In genomic region chr22:39388261-39389011, GRCh38 we compare ENCODE assay signal across 8 cellular contexts. TPM values are rescaled to one million over a fixed set of nuclear protein-coding genes. Genes with fewer than 3 reads are reported as not detected.
DNase-seq lines count a peak whose midpoint lies in the region; ATAC-seq and TF ChIP-seq lines count a peak whose summit lies in the region.

No MANE protein-coding gene starts in this region.

- no peaks in the 10 kb centered on the region for H4K20me1 ChIP-seq in neural cell (ENCODE audit: insufficient read depth)

- TF ChIP-seq RAD21 in neural cell (conservative IDR thresholded peaks at IDR 0.05), result no peak

- H2AFZ ChIP-seq in neural cell (ENCODE audit: low read depth, low read length), result no peak overlapping the region

- no peak for TF ChIP-seq CTCF in fibroblast of villous mesenchyme (IDR thresholded peaks at IDR 0.05; ENCODE audit: insufficient read depth, low read depth, low read length)
- TF ChIP-seq CTCF in neural cell (IDR thresholded peaks at IDR 0.05; ENCODE audit: poor library complexity, severe bottlenecking), result no peak

- H3K9me3 Mint-ChIP-seq in activated T-helper 17 cell treated with anti-CD3 and anti-CD28 coated beads, Interleukin-2, amount 50 U/mL, for 72 hours, result no peaks in the 10 kb centered on the region

- H3K4me1 Mint-ChIP-seq in activated T-helper 17 cell treated with anti-CD3 and anti-CD28 coated beads, Interleukin-2, amount 50 U/mL, for 72 hours, result peaks cover 5% of the 10 kb centered on the region

- H3K4me3 Mint-ChIP-seq in activated T-helper 17 cell treated with anti-CD3 and anti-CD28 coated beads, Interleukin-2, amount 50 U/mL, for 72 hours, result peak overlapping the region; percentile 88

- H3K27ac ChIP-seq in neural cell (ENCODE audit: low read length), result no peak overlapping the region

- no peaks in the 10 kb centered on the region for H3K9me3 ChIP-seq in neural cell (ENCODE audit: low read length)

- H3K27me3 Mint-ChIP-seq in activated T-helper 17 cell treated with anti-CD3 and anti-CD28 coated beads, Interleukin-2, amount 50 U/mL, for 72 hours, result no peaks in the 10 kb centered on the region

- H3K36me3 ChIP-seq in H7 (replicated peaks; ENCODE audit: control insufficient read depth, insufficient read depth, low read length) (no peaks in the 10 kb centered on the region), neural cell (ENCODE audit: insufficient read depth, low read length) (no peaks in the 10 kb centered on the region)

- peak; percentile 97 for ATAC-seq in activated T-helper 17 cell treated with anti-CD3 and anti-CD28 coated beads, Interleukin-2, amount 50 U/mL, for 72 hours (replicated peaks)
- ATAC-seq in HG03280 (IDR thresholded peaks at IDR 0.05; ENCODE audit: unreplicated experiment), result no peak

- H3K27me3 ChIP-seq in H7 (ENCODE audit: control insufficient read depth, insufficient read depth, low read length) (peaks cover 15% of the 10 kb centered on the region), neural cell (ENCODE audit: insufficient read depth, low read depth, low read length) (peaks cover 16% of the 10 kb centered on the region)

- no peaks in the 10 kb centered on the region for H3F3A ChIP-seq in neural cell (ENCODE audit: insufficient read depth, low read length, poor library complexity, severe bottlenecking)

- H3K4me3 ChIP-seq in H7 (ENCODE audit: insufficient read depth, low read depth, low read length) (peak overlapping the region; percentile 65), fibroblast of villous mesenchyme (ENCODE audit: low read depth, low read length) (peak overlapping the region; percentile 64), neural cell (ENCODE audit: low read length) (peak overlapping the region; percentile 60)

- H3K36me3 Mint-ChIP-seq in activated T-helper 17 cell treated with anti-CD3 and anti-CD28 coated beads, Interleukin-2, amount 50 U/mL, for 72 hours (ENCODE audit: low read depth), result no peaks in the 10 kb centered on the region

- peak overlapping the region; percentile 3 for H3K9ac ChIP-seq in neural cell (ENCODE audit: low read length)

- H3K9me2 ChIP-seq in neural cell (ENCODE audit: insufficient read depth, low read length), result no peaks in the 10 kb centered on the region

- H3K4me2 ChIP-seq in neural cell (ENCODE audit: low read length), result no peak overlapping the region

- H3K27ac Mint-ChIP-seq in activated T-helper 17 cell treated with anti-CD3 and anti-CD28 coated beads, Interleukin-2, amount 50 U/mL, for 72 hours, result peak overlapping the region; percentile 80

- H3K79me2 ChIP-seq in neural cell (replicated peaks; ENCODE audit: insufficient read depth, low read length), result no peaks in the 10 kb centered on the region

- TF ChIP-seq EP300 in neural cell (conservative IDR thresholded peaks at IDR 0.05; ENCODE audit: poor library complexity, severe bottlenecking), result no peak

- DNase-seq in AML-193 (lab: John Stamatoyannopoulos, UW), result peak; percentile 4 to 8
- peak; percentile 100 for DNase-seq in H7
- DNase-seq in NOMO-1 treated with DMSO at 0.1 percent for 48 hours (lab: John Stamatoyannopoulos, UW; ENCODE audit: unreplicated experiment), result peak; percentile 65
- DNase-seq in fibroblast of villous mesenchyme (ENCODE audit: low read depth), result peak; percentile 83
- DNase-seq in stimulated activated naive CD4-positive, alpha-beta T cell (lab: John Stamatoyannopoulos, UW), result peak in 5 of 6 experiments; percentile 7 to 86 (median 81)

TF ChIP-seq in neural cell, 6 proteins besides CTCF, POLR2A, EP300 and RAD21:
- TF ChIP-seq EZH2 (IDR thresholded peaks at IDR 0.05; ENCODE audit: borderline replicate concordance, insufficient read depth, low read length, poor library complexity, severe bottlenecking) (peak; percentile 47), SMC3 (conservative IDR thresholded peaks at IDR 0.05; ENCODE audit: poor library complexity) (no peak)
TF ChIP-seq in neural cell: peak in this region for 1.

RNA-seq across cellular contexts. Expression of gene TAB1, which starts 11.1 kb away (rescaled TPM):
- total RNA-seq in H7 (2014; rRNA removed; shearing (Covaris generic)), result 27.1 and 33.4 TPM in 2 replicates
- total RNA-seq in activated T-helper 17 cell treated with anti-CD3 and anti-CD28 coated beads, Interleukin-2, amount 50 U/mL, for 72 hours, result 10 to 100 TPM; 15.2 to 20.9 TPM
- 11.6 and 13.4 TPM in 2 replicates for total RNA-seq in fibroblast of villous mesenchyme
- 25.3 and 26.5 TPM in 2 replicates for polyA plus RNA-seq in neural cell
- polyA minus RNA-seq in neural cell, result 21.6 and 23.6 TPM in 2 replicates

RNA-seq across cellular contexts. Expression of gene SYNGR1, which starts 38.6 kb away (rescaled TPM):
- total RNA-seq in H7 (2014; rRNA removed; shearing (Covaris generic)), result 24.4 and 37.9 TPM in 2 replicates
- not detected for total RNA-seq in activated T-helper 17 cell treated with anti-CD3 and anti-CD28 coated beads, Interleukin-2, amount 50 U/mL, for 72 hours
- 8.6 and 12.2 TPM in 2 replicates for total RNA-seq in fibroblast of villous mesenchyme
- 68.4 and 85.4 TPM in 2 replicates for polyA plus RNA-seq in neural cell
- 88.6 and 92.4 TPM in 2 replicates for polyA minus RNA-seq in neural cell

Comparison
In these comparisons a context has a peak if more than half of its experiments do, and no peak if none do; other contexts are left out.
1. DNase-seq: peak in every context shown above with its lines; median percentile 100 in H7; 83 in fibroblast of villous mesenchyme; 81 in stimulated activated naive CD4-positive, alpha-beta T cell; 65 in NOMO-1 treated with DMSO at 0.1 percent for 48 hours; 6 in AML-193.